ENCODE assay signal across 9 cellular contexts in genomic region chr13:52695856-52696255, GRCh38. TPM values are rescaled to one million over a fixed set of nuclear protein-coding genes. Genes with fewer than 3 reads are reported as not detected.
DNase-seq lines count a peak whose midpoint lies in the region; ATAC-seq, FAIRE-seq and TF ChIP-seq lines count a peak whose summit lies in the region.
"Had no signal": no experiment of that assay in that cellular context is flagged by ENCODE, and none has a peak within 500 bp of the region (broad histone marks: within the 10 kb centered on the region; RNA-seq: fewer than 3 reads in every experiment).

No MANE protein-coding gene starts in this region.

- peak; percentile 50 for FAIRE-seq in GM12891 (lab: Jason Lieb, UNC)

- no peak overlapping the region for H3K27ac ChIP-seq in RWPE2 (ENCODE audit: poor library complexity, severe bottlenecking)
- H3K27ac ChIP-seq: body of pancreas, SJCRH30 had no signal

- no peaks in the 10 kb centered on the region for H3K9me3 ChIP-seq in RWPE2 (ENCODE audit: severe bottlenecking)
- H3K9me3 ChIP-seq: body of pancreas, SJCRH30 had no signal

- no TSS peak for BruUV-seq in Calu3 (replicated peaks; lab: Mats Ljungman, UMichigan)

- DNase-seq in GM12891 (ENCODE audit: insufficient read length, low spot score) (no peak), RWPE2 (ENCODE audit: low spot score) (no peak), iris pigment epithelial cell (ENCODE audit: low read depth) (peak; percentile 86), Calu3 (no peak), superior temporal gyrus (ENCODE audit: extremely low spot score) (no peak), NCI-H2029 (lab: John Stamatoyannopoulos, UW) (no peak)
- DNase-seq: body of pancreas, SJCRH30 had no signal

- no peaks in the 10 kb centered on the region for H3K36me3 Mint-ChIP-seq in Calu3 (ENCODE audit: insufficient read depth, unreplicated experiment)

- TF ChIP-seq CTCF in RWPE2 (IDR thresholded peaks at IDR 0.05; ENCODE audit: poor library complexity, severe bottlenecking) (no peak), Calu3 (IDR thresholded peaks at IDR 0.05; ENCODE audit: unreplicated experiment) (no peak)

- CTCF ChIA-PET in Calu3 (lab: Charles Lee): no interaction called here

- intact Hi-C loops in Calu3 (cut with micrococcal nuclease; ENCODE audit: unreplicated experiment): no loop called here

- H3K4me1 ChIP-seq in RWPE2 (ENCODE audit: insufficient read depth, poor library complexity, severe bottlenecking): no peaks in the 10 kb centered on the region
- H3K4me1 ChIP-seq: body of pancreas, SJCRH30 had no signal

- peak; percentile 64 for ATAC-seq in GM21717 (IDR thresholded peaks at IDR 0.05; ENCODE audit: unreplicated experiment)
- peak; percentile 42; the same call in 2 of the 3 replicates for ATAC-seq in RWPE2 (ENCODE audit: low read depth)
- ATAC-seq: body of pancreas had no signal

- no peaks in the 10 kb centered on the region for H3K27me3 Mint-ChIP-seq in Calu3 (ENCODE audit: unreplicated experiment)

- H3K4me3 ChIP-seq in RWPE2 (ENCODE audit: severe bottlenecking): no peak overlapping the region
- H3K4me3 ChIP-seq: body of pancreas, SJCRH30 had no signal

- no peaks in the 10 kb centered on the region for H3K9me3 Mint-ChIP-seq in Calu3 (ENCODE audit: low read depth, unreplicated experiment)

- TF ChIP-seq POLR2A in GM12891 (IDR thresholded peaks at IDR 0.05; ENCODE audit: low read depth, low read length): no peak

- no peaks in the 10 kb centered on the region for H3K4me1 Mint-ChIP-seq in Calu3 (ENCODE audit: low read depth, unreplicated experiment)

- H3K27ac Mint-ChIP-seq in Calu3 (ENCODE audit: unreplicated experiment): no peak overlapping the region

- H3K36me3 ChIP-seq in RWPE2 (ENCODE audit: low read depth): peaks cover 8% of the 10 kb centered on the region

- H3K4me3 Mint-ChIP-seq in Calu3 (ENCODE audit: low read depth, unreplicated experiment): no peak overlapping the region

- no peaks in the 10 kb centered on the region for H3K27me3 ChIP-seq in RWPE2 (ENCODE audit: insufficient read depth, poor library complexity, severe bottlenecking)
- H3K27me3 ChIP-seq: body of pancreas, SJCRH30 had no signal

TF ChIP-seq in GM12891, 5 proteins besides CTCF, POLR2A, EP300 and RAD21:
- TF ChIP-seq SPI1 (IDR thresholded peaks at IDR 0.05; ENCODE audit: low read depth, low read length) (no peak), PAX5 (IDR thresholded peaks at IDR 0.05; ENCODE audit: insufficient read depth, low read length, severe bottlenecking) (no peak), POLR2AphosphoS5 (IDR thresholded peaks at IDR 0.05; ENCODE audit: low read depth, low read length) (no peak), TAF1 (IDR thresholded peaks at IDR 0.05; ENCODE audit: low read depth, low read length) (no peak), POU2F2 (IDR thresholded peaks at IDR 0.05; ENCODE audit: low read depth, low read length) (no peak)

RNA-seq across cellular contexts. Expression of gene SUGT1, which starts 43.2 kb away (rescaled TPM):
- polyA plus RNA-seq in GM12891 (2012; ENCODE audit: low read depth, missing spikeins): 54.3 TPM
- 48.0 and 58.4 TPM in 2 replicates for total RNA-seq in Calu3 (2022)

RNA-seq across cellular contexts. Expression of gene CNMD, which starts 43.8 kb away (rescaled TPM):
- 0.37 TPM for polyA plus RNA-seq in GM12891 (2012; ENCODE audit: low read depth, missing spikeins)
- not detected in 2 replicates for total RNA-seq in Calu3 (2022)
- total RNA-seq: SJCRH30 had no signal

RNA-seq across cellular contexts. Expression of gene HNRNPA1L2, which starts 53.6 kb away (rescaled TPM):
- 12.0 TPM for polyA plus RNA-seq in GM12891 (2012; ENCODE audit: low read depth, missing spikeins)
- 6.8 and 8.6 TPM in 2 replicates for total RNA-seq in Calu3 (2022)
